14 cellular contexts compared by ENCODE assay signal in genomic region chr6:12719017-12719416, GRCh38. TPM values are rescaled to one million over a fixed set of nuclear protein-coding genes. Genes with fewer than 3 reads are reported as not detected.
DNase-seq lines count a peak whose midpoint lies in the region; TF ChIP-seq lines count a peak whose summit lies in the region.
"Had no signal": no experiment of that assay in that cellular context is flagged by ENCODE, and none has a peak within 500 bp of the region (broad histone marks: within the 10 kb centered on the region; RNA-seq: fewer than 3 reads in every experiment).

No MANE protein-coding gene starts in this region.

- H3K4me3 ChIP-seq in WERI-Rb-1 (ENCODE audit: low read depth, low read length): no peak overlapping the region
- H3K4me3 ChIP-seq: HAP-1 had no signal

- no peaks in the 10 kb centered on the region for H3K9me3 ChIP-seq in WERI-Rb-1 (ENCODE audit: severe bottlenecking)
- H3K9me3 ChIP-seq: BE2C, HAP-1 had no signal

- H3K27ac ChIP-seq in caudate nucleus (ENCODE audit: low read depth, low read length) (peak overlapping the region; percentile 52), WERI-Rb-1 (no peak overlapping the region)

- peaks cover 10% of the 10 kb centered on the region for H3K27me3 ChIP-seq in WERI-Rb-1 (ENCODE audit: insufficient read depth, low read depth, severe bottlenecking)
- H3K27me3 ChIP-seq: BE2C had no signal

- no peak for TF ChIP-seq CTCF in WERI-Rb-1 (IDR thresholded peaks at IDR 0.05; ENCODE audit: low read depth, low read length)

- peak; percentile 13 for DNase-seq in EH (ENCODE audit: low read depth)
- DNase-seq in LHCN-M2 (ENCODE audit: low read depth): peak; percentile 42
- DNase-seq in caudate nucleus (lab: John Stamatoyannopoulos, UW): no peak
- peak; percentile 48 for DNase-seq in superior temporal gyrus (ENCODE audit: extremely low spot score)
- no peak for DNase-seq in SW 1271 (lab: John Stamatoyannopoulos, UW)
- DNase-seq in WERI-Rb-1: no peak
- DNase-seq in activated naive CD4-positive, alpha-beta T cell (lab: John Stamatoyannopoulos, UW): no peak
- DNase-seq: ACHN; BE2C; CD8-positive, alpha-beta T cell; COR-L47; DMS153 had no signal

- no peaks in the 10 kb centered on the region for H3K36me3 ChIP-seq in WERI-Rb-1
- H3K36me3 ChIP-seq: BE2C, HAP-1 had no signal

RNA-seq across cellular contexts. Expression of gene PHACTR1, which starts 2.5 kb away (rescaled TPM):
- 11.0 and 12.0 TPM in 2 replicates for total RNA-seq in LHCN-M2 (2014; rRNA removed)
- 3.7 TPM for polyA plus RNA-seq in LHCN-M2 (2012)
- polyA plus RNA-seq: HepG2 had no signal

Comparison
In these comparisons a context has a peak if more than half of its experiments do, and no peak if none do; other contexts are left out.
1. DNase-seq: peak in EH (single experiment), LHCN-M2 (single experiment) and superior temporal gyrus (single experiment); none in caudate nucleus (0 of 61), SW 1271 (0 of 2), WERI-Rb-1 (single experiment) and activated naive CD4-positive, alpha-beta T cell (0 of 4).